In the genomic region with DNA sequence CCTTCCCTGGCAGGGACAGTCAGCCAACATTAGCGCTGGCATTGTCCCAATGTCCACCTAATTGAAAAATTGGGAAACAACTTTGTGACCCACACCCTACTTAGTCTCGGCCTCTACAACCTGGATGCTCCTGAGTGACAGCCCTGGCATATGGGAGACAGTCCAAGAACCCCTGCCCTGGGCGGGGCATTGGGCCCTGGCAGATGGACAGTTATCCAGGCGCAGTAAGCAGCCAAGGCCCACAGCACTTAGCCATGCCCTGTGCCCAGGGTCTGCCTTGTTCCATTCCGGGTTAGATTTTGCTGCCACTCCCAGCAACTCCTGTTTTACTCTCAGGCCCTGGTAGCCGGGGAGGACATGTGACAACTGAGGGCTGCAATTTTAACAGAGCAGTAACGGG, we compare ENCODE assay signal across 14 cellular contexts.
"Had no signal": no experiment of that assay in that cellular context is flagged by ENCODE, and none has a peak within 500 bp of the region (broad histone marks: within the 10 kb centered on the region; RNA-seq: fewer than 3 reads in every experiment).

No MANE protein-coding gene starts in this region.

- DNase-seq: activated CD4-positive, alpha-beta memory T cell treated with anti-CD3 and anti-CD28 coated beads for 36 hours; activated CD4-positive, alpha-beta T cell treated with anti-CD3 and anti-CD28 coated beads for 1 hour; activated gamma-delta T cell treated with Interleukin-2 at 50 U/mL for 16 hours; activated naive CD8-positive, alpha-beta T cell treated with anti-CD3 and anti-CD28 coated beads, Interleukin-2, amount 10 ng/mL, durations not matched to agents 7 days and 5 days; activated T-cell treated with anti-CD3 and anti-CD28 coated beads, Interleukin-2, amount 50 U/mL, for 48 hours; glutamatergic neuron; immature natural killer cell; nephron progenitor cell; ovary; T-helper 17 cell; tibial artery had no signal

- H3K27ac ChIP-seq: ovary, skin epidermis, tibial artery had no signal

- H3K4me3 ChIP-seq: dorsolateral prefrontal cortex, esophagus muscularis mucosa, ovary, skin epidermis, tibial artery had no signal

- H3K27me3 ChIP-seq: dorsolateral prefrontal cortex, esophagus muscularis mucosa, ovary, tibial artery had no signal

- ATAC-seq: T-helper 17 cell had no signal

- H3K9me3 ChIP-seq: esophagus muscularis mucosa, ovary, tibial artery had no signal

- H3K36me3 ChIP-seq: ovary, tibial artery had no signal
